In genomic region chr4:109729155-109729562, GRCh38 we compare ENCODE assay signal across 7 cellular contexts. TPM values are rescaled to one million over a fixed set of nuclear protein-coding genes. Genes with fewer than 3 reads are reported as not detected.
DNase-seq lines count a peak whose midpoint lies in the region; ATAC-seq and TF ChIP-seq lines count a peak whose summit lies in the region.

No MANE protein-coding gene starts in this region.

- no peak for TF ChIP-seq POLR2A in vagina (IDR thresholded peaks at IDR 0.05)

- H3K9me3 ChIP-seq in colonic mucosa, result no peaks in the 10 kb centered on the region
- H3K9me3 ChIP-seq in mesodermal cell (ENCODE audit: control insufficient read depth, low read length), result no peaks in the 10 kb centered on the region
- no peaks in the 10 kb centered on the region for H3K9me3 ChIP-seq in vagina

- WGBS in mesodermal cell (ENCODE audit: insufficient coverage in 2 of 2), 2 experiments, result 0 to 1% methylated on average over 5 to 7 of the region's 11 CpGs

- no peak for ATAC-seq in HG03565 (IDR thresholded peaks at IDR 0.05; ENCODE audit: unreplicated experiment)

- intact Hi-C loops in colonic mucosa (cut with DNase I), result no loop called here
- intact Hi-C loops in vagina (cut with DNase I), result no loop called here

- H3K27me3 ChIP-seq in colonic mucosa (no peaks in the 10 kb centered on the region), vagina (no peaks in the 10 kb centered on the region)

- H3K4me3 ChIP-seq in colonic mucosa, result peak overlapping the region; percentile 66
- peak overlapping the region; percentile 70 for H3K4me3 ChIP-seq in mesodermal cell (ENCODE audit: extremely low read depth, insufficient read depth, low read length, poor library complexity, severe bottlenecking)
- H3K4me3 ChIP-seq in vagina, result peak overlapping the region; percentile 58 to 94

- TF ChIP-seq CTCF in GM13976 (IDR thresholded peaks at IDR 0.05; ENCODE audit: borderline replicate concordance, control extremely low read depth, extremely low read depth, insufficient read depth, missing control alignments) (no peak), colonic mucosa (IDR thresholded peaks at IDR 0.05) (no peak), vagina (IDR thresholded peaks at IDR 0.05) (no peak)

- H3K36me3 ChIP-seq in colonic mucosa (no peaks in the 10 kb centered on the region), mesodermal cell (ENCODE audit: control insufficient read depth, insufficient read depth, low read length) (no peaks in the 10 kb centered on the region), vagina (no peaks in the 10 kb centered on the region)

- H3K4me1 ChIP-seq in colonic mucosa (no peaks in the 10 kb centered on the region), mesodermal cell (ENCODE audit: control insufficient read depth, insufficient read depth, low read length, poor library complexity, severe bottlenecking) (no peaks in the 10 kb centered on the region), vagina (peaks cover 18% of the 10 kb centered on the region)

- H3K9ac ChIP-seq in colonic mucosa (ENCODE audit: low read depth in 2 of 2, low read length in 2 of 2), result peak overlapping the region; percentile 77 to 81

- DNase-seq in GM13976 (ENCODE audit: low spot score) (peak; percentile 16), NCI-H526 (lab: John Stamatoyannopoulos, UW) (peak; percentile 31 to 48), colonic mucosa (no peak), vagina (ENCODE audit: extremely low spot score in 2 of 2) (no peak), cerebellar nuclear complex (lab: John Stamatoyannopoulos, UW) (no peak)

- H3K27ac ChIP-seq in colonic mucosa (peak overlapping the region; percentile 80), mesodermal cell (ENCODE audit: low read depth, low read length, severe bottlenecking) (no peak overlapping the region), vagina (peak overlapping the region; percentile 80)

- in situ Hi-C loops in GM13976 (cut with MboI; ENCODE audit: low sequenced_read_pairs, unreplicated experiment), result no loop called here

RNA-seq across cellular contexts. Expression of gene PLA2G12A, which starts 0.7 kb away (rescaled TPM):
- total RNA-seq in colonic mucosa, result 10 to 100 TPM; 46.9 to 55.1 TPM
- polyA plus RNA-seq in mesodermal cell (2013, experiment 1 of 2), result 37.5 TPM
- 33.4 TPM for polyA plus RNA-seq in mesodermal cell (2013, experiment 2 of 2)
- 16.9 TPM for total RNA-seq in vagina

RNA-seq across cellular contexts. Expression of gene CASP6, which starts 25.9 kb away (rescaled TPM):
- total RNA-seq in colonic mucosa, result 100 to 1,000 TPM; 110 to 115 TPM
- 24.4 TPM for polyA plus RNA-seq in mesodermal cell (2013, experiment 1 of 2)
- polyA plus RNA-seq in mesodermal cell (2013, experiment 2 of 2), result 25.0 TPM
- total RNA-seq in vagina, result 7.9 TPM

Comparison
In these comparisons a context has a peak if more than half of its experiments do, and no peak if none do; other contexts are left out.
1. DNase-seq: peak in GM13976 (single experiment) and NCI-H526 (2 of 2); none in colonic mucosa (single experiment), vagina (0 of 2) and cerebellar nuclear complex (0 of 2).
2. RNA of gene CASP6, which starts 25.9 kb away (total RNA-seq): 110 to 115 TPM in colonic mucosa; 7.9 TPM in vagina (single experiment); every median in the first group is over 10 times any median in the second.
3. Peak in every context shown above with its lines, with median percentiles within 50 percentile points of each other: H3K4me3 ChIP-seq.